8 cellular contexts compared by ENCODE assay signal in the genomic region with DNA sequence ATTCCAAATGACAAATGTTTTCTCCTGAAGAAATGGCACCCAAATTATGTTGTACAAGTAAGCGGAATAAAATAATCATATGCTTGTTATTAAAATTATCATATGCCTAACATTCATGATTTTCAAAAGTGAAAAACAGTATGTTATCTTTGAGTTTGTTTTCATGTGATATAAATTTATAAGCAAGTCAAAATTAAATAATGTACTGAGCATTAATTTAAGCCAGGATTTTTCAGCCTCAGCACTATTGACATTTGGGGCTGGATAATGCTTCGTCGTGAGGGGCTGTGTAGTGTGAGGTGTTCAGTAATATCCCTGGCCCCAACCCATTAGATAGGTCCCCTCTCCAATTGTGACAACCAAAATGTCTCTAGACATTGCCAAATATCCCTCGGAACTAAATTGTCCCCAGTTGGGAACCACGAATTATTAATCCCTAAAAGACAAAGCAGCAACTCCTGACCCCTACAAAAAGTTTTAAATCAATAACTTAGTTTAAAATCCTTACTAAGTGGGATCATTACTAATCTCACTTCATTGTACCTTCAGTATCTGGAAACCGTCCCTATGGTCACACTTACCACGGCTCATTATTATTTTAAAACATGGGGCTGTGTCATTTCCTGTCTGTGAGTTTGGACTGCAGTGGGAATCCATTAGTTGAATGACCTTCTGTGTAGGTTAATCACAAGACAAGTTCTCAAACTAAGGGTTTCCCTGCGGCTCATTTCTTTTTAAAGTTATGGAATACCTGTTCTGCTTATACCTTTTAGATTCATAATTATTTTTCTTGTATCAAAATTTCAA. TPM values are rescaled to one million over a fixed set of nuclear protein-coding genes. Genes with fewer than 3 reads are reported as not detected.
A peak's percentile ranks its signal among the peaks of the same experiment; 100 is the strongest.
DNase-seq lines count a peak whose midpoint lies in the region; ATAC-seq, FAIRE-seq and TF ChIP-seq lines count a peak whose summit lies in the region.

No MANE protein-coding gene starts in this region.

- H3K9ac ChIP-seq in ES-I3 (ENCODE audit: low read depth, low read length) (peak overlapping the region; percentile 97), keratinocyte (ENCODE audit: control insufficient read depth, extremely low read depth, insufficient read depth, low read length) (no peak overlapping the region)

- ATAC-seq in GM21723 (IDR thresholded peaks at IDR 0.05; ENCODE audit: unreplicated experiment): peak; percentile 32

- dilution Hi-C loops in keratinocyte (cut with MboI; ENCODE audit: extremely low pct_ligation_motif_present, low sequenced_read_pairs): no loop called here

- H3K9me3 Mint-ChIP-seq in activated naive CD8-positive, alpha-beta T cell treated with anti-CD3 and anti-CD28 coated beads for 36 hours: peaks cover 2% of the 10 kb centered on the region

- no peak for TF ChIP-seq CTCF in keratinocyte (optimal IDR thresholded peaks at IDR 0.05 in 1 of 3, IDR thresholded peaks at IDR 0.05 in 1 of 3, conservative IDR thresholded peaks at IDR 0.05 in 1 of 3; ENCODE audit: extremely low read depth in 1 of 3, insufficient read depth in 2 of 3, low read length in 3 of 3)
- TF ChIP-seq CTCF in thyroid gland (IDR thresholded peaks at IDR 0.05): no peak

- WGBS in thyroid gland, 2 donors: 59 to 64% methylated on average over 8 of the region's 8 CpGs

- H3K4me3 Mint-ChIP-seq in activated naive CD8-positive, alpha-beta T cell treated with anti-CD3 and anti-CD28 coated beads for 36 hours: peak overlapping the region; percentile 85

- no peaks in the 10 kb centered on the region for H3K27me3 ChIP-seq in keratinocyte (ENCODE audit: control insufficient read depth, extremely low read depth, insufficient read depth, low read length)
- no peaks in the 10 kb centered on the region for H3K27me3 ChIP-seq in thyroid gland

- TF ChIP-seq POLR2A in thyroid gland (IDR thresholded peaks at IDR 0.05): no peak

- H3K36me3 ChIP-seq in ES-I3 (ENCODE audit: insufficient read depth, low read length) (no peaks in the 10 kb centered on the region), keratinocyte (ENCODE audit: control insufficient read depth in 2 of 2, extremely low read depth in 1 of 2, insufficient read depth in 2 of 2, low read length in 2 of 2) (no peaks in the 10 kb centered on the region), thyroid gland (no peaks in the 10 kb centered on the region)

- DNase-seq in NCI-H1105 (lab: John Stamatoyannopoulos, UW) (peak; percentile 16), keratinocyte (ENCODE audit: low read depth, low spot score) (no peak), thyroid gland (no peak), HPDE6-E6E7 (ENCODE audit: extremely low spot score) (no peak), SKM-1 treated with dmso at 0.1 percent for 144 hours (lab: John Stamatoyannopoulos, UW; ENCODE audit: unreplicated experiment) (no peak)
- DNase-seq in activated naive CD8-positive, alpha-beta T cell treated with anti-CD3 and anti-CD28 coated beads for 36 hours: no peak

- intact Hi-C loops in thyroid gland (cut with DNase I): no loop called here

- H3K9me1 ChIP-seq in keratinocyte (ENCODE audit: control insufficient read depth, extremely low read depth, insufficient read depth, low read length): no peaks in the 10 kb centered on the region

- peaks cover 23% of the 10 kb centered on the region for H3K36me3 Mint-ChIP-seq in activated naive CD8-positive, alpha-beta T cell treated with anti-CD3 and anti-CD28 coated beads for 36 hours

- peak overlapping the region; percentile 70 to 96 (median 94) for H3K4me3 ChIP-seq in keratinocyte (ENCODE audit: control insufficient read depth in 2 of 3, extremely low read depth in 1 of 3, insufficient read depth in 2 of 3, low read depth in 1 of 3, low read length in 3 of 3)
- peak overlapping the region in 2 of 3 donors; percentile 55 to 56 for H3K4me3 ChIP-seq in thyroid gland (replicated peaks in 1 of 3)

- no peaks in the 10 kb centered on the region for H3K27me3 Mint-ChIP-seq in activated naive CD8-positive, alpha-beta T cell treated with anti-CD3 and anti-CD28 coated beads for 36 hours

- peaks cover 18% of the 10 kb centered on the region for H3K4me1 Mint-ChIP-seq in activated naive CD8-positive, alpha-beta T cell treated with anti-CD3 and anti-CD28 coated beads for 36 hours

- peaks cover 9% of the 10 kb centered on the region for H3K79me2 ChIP-seq in keratinocyte (ENCODE audit: control insufficient read depth, insufficient read depth, low read length)

- peak overlapping the region; percentile 78 for H3K27ac Mint-ChIP-seq in activated naive CD8-positive, alpha-beta T cell treated with anti-CD3 and anti-CD28 coated beads for 36 hours

- H3K27ac ChIP-seq in keratinocyte (ENCODE audit: control insufficient read depth, insufficient read depth, low read length): peak overlapping the region; percentile 65
- peak overlapping the region; percentile 86 to 92 (median 91) for H3K27ac ChIP-seq in thyroid gland

- no peaks in the 10 kb centered on the region for H4K20me1 ChIP-seq in keratinocyte (ENCODE audit: control insufficient read depth, extremely low read depth, insufficient read depth, low read length)

- peak overlapping the region; percentile 95 for H2AFZ ChIP-seq in keratinocyte (ENCODE audit: control insufficient read depth, low read length)

- H3K4me2 ChIP-seq in keratinocyte (ENCODE audit: control insufficient read depth, extremely low read depth, insufficient read depth, low read depth, low read length): peak overlapping the region; percentile 98

- H3K9me3 ChIP-seq in ES-I3 (ENCODE audit: control insufficient read depth, insufficient read depth, low read length): no peaks in the 10 kb centered on the region
- H3K9me3 ChIP-seq in keratinocyte (ENCODE audit: control insufficient read depth, low read depth, low read length): no peaks in the 10 kb centered on the region
- no peaks in the 10 kb centered on the region for H3K9me3 ChIP-seq in thyroid gland

- no peak for FAIRE-seq in keratinocyte (lab: Jason Lieb, UNC)

- H3K4me1 ChIP-seq in ES-I3 (ENCODE audit: insufficient read depth, low read length) (peaks cover 5% of the 10 kb centered on the region), keratinocyte (ENCODE audit: control insufficient read depth, extremely low read depth, insufficient read depth, low read length) (peaks cover 30% of the 10 kb centered on the region), thyroid gland (peaks cover 11 to 17% of the 10 kb centered on the region in 2 donors)

RNA-seq across cellular contexts. Expression of gene NNT, which starts 1.3 kb away (rescaled TPM):
- total RNA-seq in activated naive CD8-positive, alpha-beta T cell treated with anti-CD3 and anti-CD28 coated beads for 36 hours: 10 to 100 TPM; 69.7 to 71.8 TPM
- 19.8 to 23.3 TPM (median 21.6 TPM) in 3 replicates for polyA plus RNA-seq in keratinocyte
- 19.0 TPM for polyA plus RNA-seq in keratinocyte (2011; ENCODE audit: low read depth)
- polyA plus RNA-seq in keratinocyte (2011; cell fraction: cytosol; rRNA removed): 11.1 and 15.0 TPM in 2 replicates
- polyA plus RNA-seq in keratinocyte (2011; cell fraction: nucleus; rRNA removed): 31.0 and 33.6 TPM in 2 replicates
- polyA plus RNA-seq in keratinocyte (2012; ENCODE audit: low replicate concordance): 11.5 and 16.1 TPM in 2 replicates
- 27.8 to 45.1 TPM (median 44.8 TPM) in 3 replicates for polyA minus RNA-seq in keratinocyte
- 16.7 TPM for polyA minus RNA-seq in keratinocyte (2011; cell fraction: cytosol; rRNA and poly(A)+ RNA removed)
- 44.8 and 68.0 TPM in 2 replicates for polyA minus RNA-seq in keratinocyte (2011; cell fraction: nucleus; rRNA and poly(A)+ RNA removed)
- total RNA-seq in thyroid gland: 100 to 1,000 TPM in 2 of 4 donors, 10 to 100 TPM in 2; 95.7 to 125 (median 104) TPM

RNA-seq across cellular contexts. Expression of gene PAIP1, which starts 44.8 kb away (rescaled TPM):
- total RNA-seq in activated naive CD8-positive, alpha-beta T cell treated with anti-CD3 and anti-CD28 coated beads for 36 hours: 10 to 100 TPM; 50.1 to 51.0 TPM
- polyA plus RNA-seq in keratinocyte: 84.0 to 115 TPM (median 102 TPM) in 3 replicates
- polyA plus RNA-seq in keratinocyte (2011; ENCODE audit: low read depth): 71.9 TPM
- polyA plus RNA-seq in keratinocyte (2011; cell fraction: cytosol; rRNA removed): 74.5 and 169 TPM in 2 replicates
- polyA plus RNA-seq in keratinocyte (2011; cell fraction: nucleus; rRNA removed): 62.8 and 69.5 TPM in 2 replicates
- polyA plus RNA-seq in keratinocyte (2012; ENCODE audit: low replicate concordance): 60.4 and 61.1 TPM in 2 replicates
- 31.9 to 82.5 TPM (median 74.7 TPM) in 3 replicates for polyA minus RNA-seq in keratinocyte
- polyA minus RNA-seq in keratinocyte (2011; cell fraction: cytosol; rRNA and poly(A)+ RNA removed): 59.7 TPM
- 24.3 and 39.0 TPM in 2 replicates for polyA minus RNA-seq in keratinocyte (2011; cell fraction: nucleus; rRNA and poly(A)+ RNA removed)
- total RNA-seq in thyroid gland: 100 to 1,000 TPM in 1 of 4 donors, 10 to 100 TPM in 3; 84.5 to 105 (median 98.5) TPM
